ENCODE assay signal across 10 cellular contexts in genomic region chr12:53383258-53383657, GRCh38. TPM values are rescaled to one million over a fixed set of nuclear protein-coding genes. Genes with fewer than 3 reads are reported as not detected.
DNase-seq lines count a peak whose midpoint lies in the region; ATAC-seq, FAIRE-seq and TF ChIP-seq lines count a peak whose summit lies in the region.
"Had no signal": no experiment of that assay in that cellular context is flagged by ENCODE, and none has a peak within 500 bp of the region (broad histone marks: within the 10 kb centered on the region; RNA-seq: fewer than 3 reads in every experiment).

No MANE protein-coding gene starts in this region.

- no peaks in the 10 kb centered on the region for H3K27me3 ChIP-seq in Caco-2 (replicated peaks; ENCODE audit: control insufficient read depth, insufficient read depth, low read length)
- no peaks in the 10 kb centered on the region for H3K27me3 ChIP-seq in OCI-LY1 (ENCODE audit: insufficient read depth, low read length)
- no peaks in the 10 kb centered on the region for H3K27me3 ChIP-seq in endothelial cell of umbilical vein (ENCODE audit: control insufficient read depth in 2 of 2, insufficient read depth in 2 of 2, low read length in 2 of 2)

- dilution Hi-C loops in endothelial cell of umbilical vein (cut with MboI; ENCODE audit: extremely low pct_ligation_motif_present, low sequenced_read_pairs): no loop called here

- H3K9ac ChIP-seq in OCI-LY1 (ENCODE audit: low read length): peak overlapping the region; percentile 40; the same call in 1 of the 2 replicates
- H3K9ac ChIP-seq in endothelial cell of umbilical vein (replicated peaks; ENCODE audit: extremely low read depth, insufficient read depth, low read length): no peak overlapping the region

- H3K36me3 ChIP-seq in Caco-2 (ENCODE audit: control insufficient read depth, insufficient read depth, low read length): peaks cover 5% of the 10 kb centered on the region; the same call in 1 of the 2 replicates
- peaks cover 43% of the 10 kb centered on the region for H3K36me3 ChIP-seq in OCI-LY1 (ENCODE audit: insufficient read depth, low read length)
- H3K36me3 ChIP-seq in endothelial cell of umbilical vein (ENCODE audit: control insufficient read depth in 2 of 2, extremely low read depth in 1 of 2, insufficient read depth in 2 of 2, low read length in 2 of 2): peaks cover 6 to 12% of the 10 kb centered on the region in 2 experiments

- peak overlapping the region; percentile 82 for H3K27ac ChIP-seq in OCI-LY1 (ENCODE audit: low read depth, low read length, poor library complexity, severe bottlenecking)
- no peak overlapping the region for H3K27ac ChIP-seq in endothelial cell of umbilical vein (ENCODE audit: insufficient read depth, low read depth, low read length)

- no peak overlapping the region for H2AFZ ChIP-seq in OCI-LY1 (ENCODE audit: low read length)
- H2AFZ ChIP-seq in endothelial cell of umbilical vein (ENCODE audit: low read depth, low read length): no peak overlapping the region

- H3K4me2 ChIP-seq in OCI-LY1 (ENCODE audit: low read length) (peak overlapping the region; percentile 70), endothelial cell of umbilical vein (ENCODE audit: insufficient read depth, low read length) (peak overlapping the region; percentile 24)

- H3K4me3 Mint-ChIP-seq in Caco-2 (ENCODE audit: unreplicated experiment): peak overlapping the region; percentile 60
- H3K4me3 Mint-ChIP-seq in osteocyte (ENCODE audit: unreplicated experiment): peak overlapping the region; percentile 63

- no peak for TF ChIP-seq POLR2A in endothelial cell of umbilical vein (IDR thresholded peaks at IDR 0.05; ENCODE audit: low read depth, low read length)

- no peak for ATAC-seq in HG02588 (IDR thresholded peaks at IDR 0.05; ENCODE audit: unreplicated experiment)
- no peak for ATAC-seq in HG03432 (IDR thresholded peaks at IDR 0.05; ENCODE audit: unreplicated experiment)

- H3K79me2 ChIP-seq in OCI-LY1 (ENCODE audit: insufficient read depth, low read length) (peaks cover 32% of the 10 kb centered on the region), endothelial cell of umbilical vein (ENCODE audit: control insufficient read depth, insufficient read depth, low read length) (peaks cover 48% of the 10 kb centered on the region)

- no peaks in the 10 kb centered on the region for H3K9me2 ChIP-seq in OCI-LY1 (ENCODE audit: low read depth, low read length)

- TF ChIP-seq CTCF in Caco-2 (IDR thresholded peaks at IDR 0.05; ENCODE audit: insufficient read depth in 1 of 2, low read depth in 1 of 2, low read length in 1 of 2, severe bottlenecking in 1 of 2, unreplicated experiment in 1 of 2) (no peak), OCI-LY1 (IDR thresholded peaks at IDR 0.05; ENCODE audit: low read length) (no peak), endothelial cell of umbilical vein (IDR thresholded peaks at IDR 0.05; ENCODE audit: extremely low read depth in 1 of 2, insufficient read depth in 1 of 2, low read depth in 1 of 2, low read length in 2 of 2) (no peak), osteocyte (IDR thresholded peaks at IDR 0.05) (no peak)

- H4K20me1 ChIP-seq in OCI-LY1 (ENCODE audit: insufficient read depth, low read length): no peaks in the 10 kb centered on the region
- no peaks in the 10 kb centered on the region for H4K20me1 ChIP-seq in endothelial cell of umbilical vein (replicated peaks; ENCODE audit: control insufficient read depth, extremely low read depth, insufficient read depth, low read length)

- BruUV-seq in Caco-2 (replicated peaks; lab: Mats Ljungman, UMichigan) (no TSS peak), endothelial cell of umbilical vein (replicated peaks; lab: Mats Ljungman, UMichigan) (no TSS peak)

- H3K4me3 ChIP-seq in Caco-2 (ENCODE audit: low read depth, low read length): no peak overlapping the region
- peak overlapping the region; percentile 47 for H3K4me3 ChIP-seq in OCI-LY1 (ENCODE audit: low read depth, low read length, poor library complexity, severe bottlenecking)
- H3K4me3 ChIP-seq in endothelial cell of umbilical vein (replicated peaks in 1 of 3; ENCODE audit: insufficient read depth in 1 of 3, low read depth in 1 of 3, low read length in 3 of 3): no peak overlapping the region

- CTCF ChIA-PET in Caco-2 (lab: Charles Lee): interaction anchor here (0.6 to 1.1 kb wide), 3 partner anchors 27 to 38 kb away, joined by 3 read pairs; no protein-coding TSS in a partner anchor
- CTCF ChIA-PET in endothelial cell of umbilical vein (lab: Charles Lee): interaction anchor here (0.8 to 4.4 kb wide), 4 partner anchors 30 to 62 kb away, joined by 3 to 87 read pairs (median 25); partner anchors contain the start of gene AAAS

- no peak for FAIRE-seq in endothelial cell of umbilical vein (lab: Jason Lieb, UNC)
- FAIRE-seq: RCC 7860 had no signal

- H3K27me3 Mint-ChIP-seq in Caco-2 (ENCODE audit: insufficient read depth, unreplicated experiment) (no peaks in the 10 kb centered on the region), osteocyte (ENCODE audit: unreplicated experiment) (no peaks in the 10 kb centered on the region)

- H3K27ac Mint-ChIP-seq in Caco-2 (ENCODE audit: unreplicated experiment) (no peak overlapping the region), osteocyte (ENCODE audit: unreplicated experiment) (peak overlapping the region; percentile 41)

- peaks cover 18% of the 10 kb centered on the region for H3K4me1 ChIP-seq in Caco-2
- peaks cover 73% of the 10 kb centered on the region for H3K4me1 ChIP-seq in OCI-LY1 (ENCODE audit: insufficient read depth, low read length, severe bottlenecking)
- H3K4me1 ChIP-seq in endothelial cell of umbilical vein (ENCODE audit: control insufficient read depth, extremely low read depth, insufficient read depth, low read length): peaks cover 36% of the 10 kb centered on the region

- intact Hi-C loops in Caco-2 (cut with micrococcal nuclease; ENCODE audit: unreplicated experiment) (loop anchor here (5.0 kb wide), 1 partner anchor 161 kb away; no protein-coding TSS in a partner anchor), endothelial cell of umbilical vein (cut with micrococcal nuclease) (no loop called here)

- H3K36me3 Mint-ChIP-seq in Caco-2 (ENCODE audit: insufficient read depth, unreplicated experiment) (peaks cover 77% of the 10 kb centered on the region), osteocyte (ENCODE audit: unreplicated experiment) (peaks cover 21% of the 10 kb centered on the region)

- H3F3A ChIP-seq in OCI-LY1 (ENCODE audit: insufficient read depth, low read length): no peaks in the 10 kb centered on the region; the same call in 1 of the 2 replicates

- POLR2A ChIA-PET in Caco-2 (lab: Charles Lee) (interaction anchor here (0.6 kb wide), 2 partner anchors 21 to 51 kb away, joined by 4 to 8 read pairs; no protein-coding TSS in a partner anchor), endothelial cell of umbilical vein (lab: Charles Lee) (no interaction called here)

- H3K9me3 ChIP-seq in Caco-2: no peaks in the 10 kb centered on the region
- H3K9me3 ChIP-seq in OCI-LY1 (ENCODE audit: low read length): no peaks in the 10 kb centered on the region
- no peaks in the 10 kb centered on the region for H3K9me3 ChIP-seq in endothelial cell of umbilical vein (replicated peaks; ENCODE audit: control insufficient read depth, insufficient read depth, low read length)

- H3K9me3 Mint-ChIP-seq in Caco-2 (ENCODE audit: unreplicated experiment) (no peaks in the 10 kb centered on the region), osteocyte (ENCODE audit: unreplicated experiment) (no peaks in the 10 kb centered on the region)

- H3K4me1 Mint-ChIP-seq in Caco-2 (ENCODE audit: low read depth, unreplicated experiment): peaks cover 20% of the 10 kb centered on the region
- H3K4me1 Mint-ChIP-seq in osteocyte (ENCODE audit: unreplicated experiment): peaks cover 67% of the 10 kb centered on the region

- DNase-seq in Caco-2: no peak
- no peak for DNase-seq in endothelial cell of umbilical vein (ENCODE audit: low read depth, low spot score)
- no peak for DNase-seq in osteocyte (ENCODE audit: extremely low spot score, unreplicated experiment)
- DNase-seq in activated effector memory CD4-positive, alpha-beta T cell treated with anti-CD3 and anti-CD28 coated beads, Interleukin-2, amount 50 U/mL, for 16 hours: no peak
- DNase-seq in NCI-H510A treated with DMSO at 0.1 percent for 48 hours (lab: John Stamatoyannopoulos, UW): no peak
- DNase-seq: occipital lobe had no signal

- no peaks in the 10 kb centered on the region for H3K9me1 ChIP-seq in endothelial cell of umbilical vein (replicated peaks; ENCODE audit: control insufficient read depth, extremely low read depth, insufficient read depth, low read length)

RNA-seq across cellular contexts. Expression of gene SP1, which starts 3.3 kb away (rescaled TPM):
- 78.1 and 83.3 TPM in 2 replicates for total RNA-seq in Caco-2 (2022)
- total RNA-seq in endothelial cell of umbilical vein: 56.3 and 57.7 TPM in 2 replicates
- polyA plus RNA-seq in endothelial cell of umbilical vein: 33.2 and 34.8 TPM in 2 replicates
- polyA plus RNA-seq in endothelial cell of umbilical vein (2011; cell fraction: cytosol; rRNA removed): 20.7 and 21.6 TPM in 2 replicates
- polyA plus RNA-seq in endothelial cell of umbilical vein (2011; cell fraction: nucleus; rRNA removed): 50.7 and 56.1 TPM in 2 replicates
- polyA plus RNA-seq in endothelial cell of umbilical vein (2012): 21.3 and 21.8 TPM in 2 replicates
- 145 and 158 TPM in 2 replicates for polyA minus RNA-seq in endothelial cell of umbilical vein
- polyA minus RNA-seq in endothelial cell of umbilical vein (2011; cell fraction: cytosol; rRNA and poly(A)+ RNA removed): 81.2 TPM
- polyA minus RNA-seq in endothelial cell of umbilical vein (2011; cell fraction: nucleus; rRNA and poly(A)+ RNA removed): 42.3 and 66.1 TPM in 2 replicates
- 77.0 and 83.3 TPM in 2 replicates for total RNA-seq in osteocyte

RNA-seq across cellular contexts. Expression of gene AMHR2, which starts 40.4 kb away (rescaled TPM):
- 0.28 and 0.48 TPM in 2 replicates for total RNA-seq in Caco-2 (2022)
- not detected in 2 replicates for total RNA-seq in endothelial cell of umbilical vein
- not detected in 2 replicates for polyA plus RNA-seq in endothelial cell of umbilical vein
- not detected in 2 replicates for polyA plus RNA-seq in endothelial cell of umbilical vein (2011; cell fraction: cytosol; rRNA removed)
- polyA plus RNA-seq in endothelial cell of umbilical vein (2011; cell fraction: nucleus; rRNA removed): not detected in 2 replicates
- not detected in 2 replicates for polyA plus RNA-seq in endothelial cell of umbilical vein (2012)
- polyA minus RNA-seq in endothelial cell of umbilical vein: 1.5 TPM in 1 of 2 replicates, not detected in the other
- not detected for polyA minus RNA-seq in endothelial cell of umbilical vein (2011; cell fraction: cytosol; rRNA and poly(A)+ RNA removed)
- not detected in 2 replicates for polyA minus RNA-seq in endothelial cell of umbilical vein (2011; cell fraction: nucleus; rRNA and poly(A)+ RNA removed)
- total RNA-seq in osteocyte: not detected in 2 replicates
- total RNA-seq: occipital lobe had no signal

RNA-seq across cellular contexts. Expression of gene SP7, which starts 47.1 kb away (rescaled TPM):
- not detected in 2 replicates for total RNA-seq in Caco-2 (2022)
- total RNA-seq in endothelial cell of umbilical vein: not detected in 2 replicates
- polyA plus RNA-seq in endothelial cell of umbilical vein: not detected in 2 replicates
- polyA plus RNA-seq in endothelial cell of umbilical vein (2011; cell fraction: cytosol; rRNA removed): not detected in 2 replicates
- polyA plus RNA-seq in endothelial cell of umbilical vein (2011; cell fraction: nucleus; rRNA removed): not detected in 2 replicates
- polyA plus RNA-seq in endothelial cell of umbilical vein (2012): not detected in 2 replicates
- polyA minus RNA-seq in endothelial cell of umbilical vein: not detected in 2 replicates
- not detected for polyA minus RNA-seq in endothelial cell of umbilical vein (2011; cell fraction: cytosol; rRNA and poly(A)+ RNA removed)
- polyA minus RNA-seq in endothelial cell of umbilical vein (2011; cell fraction: nucleus; rRNA and poly(A)+ RNA removed): not detected in 2 replicates
- not detected in 2 replicates for total RNA-seq in osteocyte
- total RNA-seq: occipital lobe had no signal

RNA-seq across cellular contexts. Expression of gene PRR13, which starts 58.3 kb away (rescaled TPM):
- 395 and 400 TPM in 2 replicates for total RNA-seq in Caco-2 (2022)
- total RNA-seq in endothelial cell of umbilical vein: 123 and 139 TPM in 2 replicates
- polyA plus RNA-seq in endothelial cell of umbilical vein: 60.6 and 68.9 TPM in 2 replicates
- 90.8 and 105 TPM in 2 replicates for polyA plus RNA-seq in endothelial cell of umbilical vein (2011; cell fraction: cytosol; rRNA removed)
- 35.4 and 40.8 TPM in 2 replicates for polyA plus RNA-seq in endothelial cell of umbilical vein (2011; cell fraction: nucleus; rRNA removed)
- 258 and 297 TPM in 2 replicates for polyA plus RNA-seq in endothelial cell of umbilical vein (2012)
- polyA minus RNA-seq in endothelial cell of umbilical vein: 52.6 and 64.2 TPM in 2 replicates
- 55.0 TPM for polyA minus RNA-seq in endothelial cell of umbilical vein (2011; cell fraction: cytosol; rRNA and poly(A)+ RNA removed)
- polyA minus RNA-seq in endothelial cell of umbilical vein (2011; cell fraction: nucleus; rRNA and poly(A)+ RNA removed): 15.9 and 22.5 TPM in 2 replicates
- 102 and 105 TPM in 2 replicates for total RNA-seq in osteocyte
